8 cellular contexts compared by ENCODE assay signal in the genomic region with DNA sequence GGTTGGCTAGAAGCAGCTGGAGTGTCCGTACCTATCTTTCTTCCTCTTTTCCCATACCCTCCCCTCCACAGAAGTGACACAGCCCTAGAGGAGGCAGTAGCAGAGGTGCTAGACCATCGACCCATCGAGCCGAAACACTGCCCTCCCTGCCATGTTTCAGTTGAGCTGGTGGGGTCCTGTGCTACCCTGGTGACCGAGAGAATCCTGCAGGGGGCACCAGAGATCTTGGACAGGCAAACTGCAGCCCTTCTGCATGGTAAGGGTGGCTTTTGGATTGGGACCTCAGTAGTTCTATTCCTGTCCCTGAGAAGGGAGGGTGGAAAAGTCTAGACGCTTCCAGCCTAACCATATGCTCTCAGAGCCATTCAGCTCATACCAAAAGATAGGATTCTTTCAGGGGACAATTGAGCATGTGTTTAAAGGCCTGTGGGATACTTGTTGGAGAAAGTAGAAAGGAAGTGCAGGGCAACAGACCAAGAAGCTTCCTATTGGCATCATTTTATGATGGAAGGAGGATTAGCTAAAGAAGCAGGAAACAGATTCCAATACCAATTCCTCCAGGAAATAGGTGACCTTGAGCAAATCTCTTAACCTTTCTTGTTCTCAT. TPM values are rescaled to one million over a fixed set of nuclear protein-coding genes. Genes with fewer than 3 reads are reported as not detected.
A peak's percentile ranks its signal among the peaks of the same experiment; 100 is the strongest.
DNase-seq lines count a peak whose midpoint lies in the region; ATAC-seq and TF ChIP-seq lines count a peak whose summit lies in the region.

No MANE protein-coding gene starts in this region.

- peaks cover 26% of the 10 kb centered on the region for H3K36me3 ChIP-seq in CD4-positive, CD25-positive, alpha-beta regulatory T cell (ENCODE audit: control insufficient read depth, insufficient read depth, low read length)
- H3K36me3 ChIP-seq in mucosa of stomach (ENCODE audit: control insufficient read depth, insufficient read depth, low read length) = no peaks in the 10 kb centered on the region

- H3K27ac ChIP-seq in CD4-positive, CD25-positive, alpha-beta regulatory T cell (ENCODE audit: insufficient read depth, low read length, poor library complexity, severe bottlenecking) = no peak overlapping the region

- peak overlapping the region; percentile 26 for H3K4me3 ChIP-seq in CD4-positive, CD25-positive, alpha-beta regulatory T cell (ENCODE audit: low read depth, low read length)
- H3K4me3 ChIP-seq in epithelial cell of esophagus (ENCODE audit: low read length) (no peak overlapping the region), mucosa of stomach (ENCODE audit: low read length) (no peak overlapping the region)

- H3K27ac Mint-ChIP-seq in CD4-positive, CD25-positive, alpha-beta regulatory T cell = peak overlapping the region; percentile 69 to 91 (median 75)

- peaks cover 0 to 9% (median 4%) of the 10 kb centered on the region in 4 donors for H3K4me1 Mint-ChIP-seq in CD4-positive, CD25-positive, alpha-beta regulatory T cell

- peak overlapping the region; percentile 41 for H3K9ac ChIP-seq in mucosa of stomach (ENCODE audit: low read length)

- no peaks in the 10 kb centered on the region for H3K9me3 ChIP-seq in CD4-positive, CD25-positive, alpha-beta regulatory T cell (ENCODE audit: control insufficient read depth in 2 of 2, low read length in 2 of 2)
- no peaks in the 10 kb centered on the region for H3K9me3 ChIP-seq in mucosa of stomach (ENCODE audit: control insufficient read depth, low read length)

- peak; percentile 96 to 98 for ATAC-seq in CD4-positive, CD25-positive, alpha-beta regulatory T cell (ENCODE audit: low read depth in 2 of 2)
- ATAC-seq in HG02623 (IDR thresholded peaks at IDR 0.05; ENCODE audit: unreplicated experiment) (peak; percentile 57), HG02981 (IDR thresholded peaks at IDR 0.05; ENCODE audit: unreplicated experiment) (no peak)

- TF ChIP-seq CTCF in epithelial cell of esophagus (IDR thresholded peaks at IDR 0.05; ENCODE audit: insufficient read depth, low read depth, low read length, missing control alignments) = peak; percentile 87

- peaks cover 29% of the 10 kb centered on the region for H3K36me3 Mint-ChIP-seq in CD4-positive, CD25-positive, alpha-beta regulatory T cell

- no peaks in the 10 kb centered on the region for H3K27me3 Mint-ChIP-seq in CD4-positive, CD25-positive, alpha-beta regulatory T cell

- H3K4me1 ChIP-seq in CD4-positive, CD25-positive, alpha-beta regulatory T cell (ENCODE audit: control insufficient read depth, insufficient read depth, low read length, poor library complexity, severe bottlenecking) = peaks cover 8% of the 10 kb centered on the region
- H3K4me1 ChIP-seq in mucosa of stomach (ENCODE audit: control insufficient read depth, insufficient read depth, low read length) = peaks cover 7% of the 10 kb centered on the region

- peak; percentile 75 to 86 (median 86) for DNase-seq in CD4-positive, CD25-positive, alpha-beta regulatory T cell
- DNase-seq in NOMO-1 treated with DMSO at 0.1 percent for 48 hours (lab: John Stamatoyannopoulos, UW; ENCODE audit: unreplicated experiment) = peak; percentile 63
- DNase-seq in activated CD8-positive, alpha-beta memory T cell treated with anti-CD3 and anti-CD28 coated beads, Interleukin-2, amount 50 U/mL, for 24 hours (ENCODE audit: extremely low read depth) = peak; percentile 53
- peak; percentile 80 for DNase-seq in epithelial cell of esophagus (ENCODE audit: low read depth)
- DNase-seq in stimulated activated CD8-positive, alpha-beta memory T cell treated with anti-CD3 and anti-CD28 coated beads, Interleukin-4, amount 100 ng/mL, for 48 hours = peak; percentile 91

- H3K4me3 Mint-ChIP-seq in CD4-positive, CD25-positive, alpha-beta regulatory T cell = peak overlapping the region in 3 of 4 donors; percentile 46 to 70 (median 63)

- H3K9me3 Mint-ChIP-seq in CD4-positive, CD25-positive, alpha-beta regulatory T cell = no peaks in the 10 kb centered on the region

- H3K27me3 ChIP-seq in CD4-positive, CD25-positive, alpha-beta regulatory T cell (ENCODE audit: control insufficient read depth, insufficient read depth, low read length) = no peaks in the 10 kb centered on the region
- no peaks in the 10 kb centered on the region for H3K27me3 ChIP-seq in mucosa of stomach (ENCODE audit: control insufficient read depth, insufficient read depth, low read length)

RNA-seq across cellular contexts. Expression of a gene that starts 11.7 kb away (rescaled TPM):
- 0.94 TPM for total RNA-seq in CD4-positive, CD25-positive, alpha-beta regulatory T cell
- under 1 TPM; 0.07 to 0.43 (median 0.18) TPM for polyA plus RNA-seq in CD4-positive, CD25-positive, alpha-beta regulatory T cell

RNA-seq across cellular contexts. Expression of a gene that starts 16.4 kb away (rescaled TPM):
- total RNA-seq in CD4-positive, CD25-positive, alpha-beta regulatory T cell = 18.0 TPM
- 10 to 100 TPM; 46.5 to 56.3 (median 52.3) TPM for polyA plus RNA-seq in CD4-positive, CD25-positive, alpha-beta regulatory T cell

RNA-seq across cellular contexts. Expression of a gene that starts 17.9 kb away (rescaled TPM):
- 12.9 TPM for total RNA-seq in CD4-positive, CD25-positive, alpha-beta regulatory T cell
- 1 to 10 TPM; 3.0 to 8.9 (median 5.1) TPM for polyA plus RNA-seq in CD4-positive, CD25-positive, alpha-beta regulatory T cell

RNA-seq across cellular contexts. Expression of a gene that starts 22.9 kb away (rescaled TPM):
- 0.67 TPM for total RNA-seq in CD4-positive, CD25-positive, alpha-beta regulatory T cell
- 1 to 10 TPM; 3.5 to 4.8 (median 4.1) TPM for polyA plus RNA-seq in CD4-positive, CD25-positive, alpha-beta regulatory T cell

RNA-seq across cellular contexts. Expression of a gene that starts 34.8 kb away (rescaled TPM):
- total RNA-seq in CD4-positive, CD25-positive, alpha-beta regulatory T cell = 496 TPM
- 100 to 1,000 TPM; 119 to 152 (median 140) TPM for polyA plus RNA-seq in CD4-positive, CD25-positive, alpha-beta regulatory T cell
